Comparison of ENCODE assay signal across 9 cellular contexts in the genomic region with DNA sequence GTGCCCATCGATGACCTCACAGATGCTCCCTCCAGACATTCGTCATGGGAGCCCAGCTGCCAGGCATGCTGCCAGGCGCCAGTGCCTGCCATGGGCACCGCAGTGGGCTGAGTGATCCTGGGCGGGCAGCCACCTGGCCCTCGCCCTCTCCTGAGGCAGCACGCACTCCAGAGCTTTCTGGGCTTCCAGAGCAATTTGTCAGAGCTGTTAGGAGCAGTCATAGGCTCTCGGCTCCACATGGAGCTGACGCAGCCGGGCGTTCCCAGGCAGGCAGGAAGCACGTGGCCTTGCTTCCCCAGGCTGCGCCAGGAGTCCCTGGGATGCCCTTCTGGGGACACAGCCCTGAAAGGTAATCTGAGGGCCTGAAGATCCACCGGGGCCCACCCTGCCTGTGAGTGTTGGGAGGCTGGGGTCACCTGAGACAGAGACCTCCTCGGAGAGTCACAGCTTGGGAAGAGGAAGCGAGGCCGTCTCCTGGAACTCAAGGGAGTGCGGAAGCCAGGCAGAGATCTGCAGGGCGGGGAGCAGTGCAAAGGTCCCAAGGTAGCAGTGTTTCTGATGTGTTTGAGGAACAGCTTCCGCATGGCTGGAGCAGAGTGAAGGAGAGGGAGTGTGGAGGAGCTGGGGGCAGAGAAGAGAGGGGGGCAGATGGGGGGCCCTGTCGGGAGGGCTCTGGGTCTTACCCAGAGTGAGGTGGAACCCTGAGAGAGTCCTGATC. TPM values are rescaled to one million over a fixed set of nuclear protein-coding genes. Genes with fewer than 3 reads are reported as not detected.
DNase-seq lines count a peak whose midpoint lies in the region; ATAC-seq and TF ChIP-seq lines count a peak whose summit lies in the region.
"Had no signal": no experiment of that assay in that cellular context is flagged by ENCODE, and none has a peak within 500 bp of the region (broad histone marks: within the 10 kb centered on the region; RNA-seq: fewer than 3 reads in every experiment).

No MANE protein-coding gene starts in this region.

- in situ Hi-C loops in KBM-7 (cut with MboI; ENCODE audit: low pct_unique_long_range_greater_than_20kb, low sequenced_read_pairs) = no loop called here

- H3K27me3 ChIP-seq in MG63 (no peaks in the 10 kb centered on the region), heart left ventricle (no peaks in the 10 kb centered on the region)
- no peaks in the 10 kb centered on the region for H3K27me3 ChIP-seq in naive thymus-derived CD4-positive, alpha-beta T cell (ENCODE audit: control insufficient read depth in 2 of 2, insufficient read depth in 2 of 2, low read length in 2 of 2)
- H3K27me3 ChIP-seq: neural progenitor cell had no signal

- TF ChIP-seq POLR2A in heart left ventricle (IDR thresholded peaks at IDR 0.05) = peak in 1 of 2 donors; percentile 18

- H3K27ac Mint-ChIP-seq in naive thymus-derived CD8-positive, alpha-beta T cell = peak overlapping the region in 1 of 10 donors; percentile 63
- H3K27ac Mint-ChIP-seq in naive thymus-derived CD4-positive, alpha-beta T cell = no peak overlapping the region

- CTCF ChIA-PET in naive thymus-derived CD4-positive, alpha-beta T cell (lab: Charles Lee) = no interaction called here

- TF ChIP-seq CTCF in heart left ventricle (IDR thresholded peaks at IDR 0.05) = no peak

- WGBS in heart left ventricle, 4 donors = 47 to 61% (median 55%) methylated on average over 18 to 21 of the region's 21 CpGs

- POLR2A ChIA-PET in naive thymus-derived CD8-positive, alpha-beta T cell (lab: Charles Lee) = interaction anchor here (0.6 kb wide), 1 partner anchor 8 kb away, joined by 4 read pairs; no protein-coding TSS in a partner anchor
- POLR2A ChIA-PET in naive thymus-derived CD4-positive, alpha-beta T cell (lab: Charles Lee) = no interaction called here

- peak; percentile 100 for DNase-seq in MG63
- peak; percentile 31 for DNase-seq in amniotic epithelial cell (ENCODE audit: low read depth)
- peak; percentile 83 to 94 (median 87) for DNase-seq in heart left ventricle
- DNase-seq in stromal cell of bone marrow (ENCODE audit: low read depth) = peak; percentile 48
- no peak for DNase-seq in naive thymus-derived CD8-positive, alpha-beta T cell
- no peak for DNase-seq in KBM-7
- DNase-seq in naive thymus-derived CD4-positive, alpha-beta T cell = no peak

- H3K9me3 Mint-ChIP-seq in naive thymus-derived CD8-positive, alpha-beta T cell = peaks cover 0 to 8% (median 0%) of the 10 kb centered on the region in 9 donors
- H3K9me3 Mint-ChIP-seq in naive thymus-derived CD4-positive, alpha-beta T cell = peaks cover 0 to 7% (median 3%) of the 10 kb centered on the region in 11 donors
- H3K9me3 Mint-ChIP-seq: neural progenitor cell had no signal

- no peak overlapping the region for H3K4me3 Mint-ChIP-seq in naive thymus-derived CD8-positive, alpha-beta T cell
- H3K4me3 Mint-ChIP-seq in naive thymus-derived CD4-positive, alpha-beta T cell = no peak overlapping the region
- H3K4me3 Mint-ChIP-seq: neural progenitor cell had no signal

- H3K4me1 Mint-ChIP-seq in naive thymus-derived CD8-positive, alpha-beta T cell = no peaks in the 10 kb centered on the region
- H3K4me1 Mint-ChIP-seq in naive thymus-derived CD4-positive, alpha-beta T cell = peaks cover 0 to 2% (median 0%) of the 10 kb centered on the region in 7 donors

- ATAC-seq in heart left ventricle (peak; percentile 97 to 99 (median 98)), GM21360 (IDR thresholded peaks at IDR 0.05; ENCODE audit: unreplicated experiment) (no peak)
- no peak for ATAC-seq in naive thymus-derived CD8-positive, alpha-beta T cell
- ATAC-seq in naive thymus-derived CD4-positive, alpha-beta T cell = no peak

- H3K27ac ChIP-seq in heart left ventricle = peak overlapping the region in 11 of 12 donors; percentile 62 to 93 (median 74)
- H3K27ac ChIP-seq in naive thymus-derived CD4-positive, alpha-beta T cell (ENCODE audit: low read depth, low read length) = no peak overlapping the region
- H3K27ac ChIP-seq: neural progenitor cell had no signal

- H3K27me3 Mint-ChIP-seq in naive thymus-derived CD8-positive, alpha-beta T cell = no peaks in the 10 kb centered on the region
- H3K27me3 Mint-ChIP-seq in naive thymus-derived CD4-positive, alpha-beta T cell = no peaks in the 10 kb centered on the region

- H3K4me3 ChIP-seq in MG63 = peak overlapping the region; percentile 29
- peak overlapping the region in 3 of 12 donors; percentile 11 to 40 (median 16) for H3K4me3 ChIP-seq in heart left ventricle
- H3K4me3 ChIP-seq in naive thymus-derived CD4-positive, alpha-beta T cell (ENCODE audit: low read length) = no peak overlapping the region
- H3K4me3 ChIP-seq: neural progenitor cell had no signal

- H3K9me3 ChIP-seq in MG63 = peaks cover 8% of the 10 kb centered on the region; the same call in 1 of the 2 replicates
- peaks cover 0 to 2% (median 0%) of the 10 kb centered on the region in 12 donors for H3K9me3 ChIP-seq in heart left ventricle
- H3K9me3 ChIP-seq in naive thymus-derived CD4-positive, alpha-beta T cell (ENCODE audit: control insufficient read depth in 2 of 3, low read length in 3 of 3) = no peaks in the 10 kb centered on the region

- H3K4me1 ChIP-seq in heart left ventricle = peaks cover 0 to 15% (median 2%) of the 10 kb centered on the region in 12 donors
- H3K4me1 ChIP-seq in naive thymus-derived CD4-positive, alpha-beta T cell (ENCODE audit: control insufficient read depth in 2 of 2, insufficient read depth in 2 of 2, low read length in 2 of 2) = no peaks in the 10 kb centered on the region
- H3K4me1 ChIP-seq: neural progenitor cell had no signal

- H3K36me3 ChIP-seq in MG63 (peaks cover 35% of the 10 kb centered on the region), heart left ventricle (no peaks in the 10 kb centered on the region)
- H3K36me3 ChIP-seq in naive thymus-derived CD4-positive, alpha-beta T cell (ENCODE audit: control insufficient read depth in 2 of 3, insufficient read depth in 3 of 3, low read length in 3 of 3) = peaks cover 0 to 4% (median 0%) of the 10 kb centered on the region in 3 experiments
- H3K36me3 ChIP-seq: neural progenitor cell had no signal

- intact Hi-C loops in heart left ventricle (cut with DNase I) = loop anchor here in 1 of 10 donors (2.0 kb wide), 1 partner anchor 19 kb away; no protein-coding TSS in a partner anchor
- intact Hi-C loops in naive thymus-derived CD4-positive, alpha-beta T cell (cut with micrococcal nuclease) = no loop called here

- peaks cover 0 to 15% (median 12%) of the 10 kb centered on the region in 3 donors for H3K36me3 Mint-ChIP-seq in naive thymus-derived CD8-positive, alpha-beta T cell
- H3K36me3 Mint-ChIP-seq in naive thymus-derived CD4-positive, alpha-beta T cell = peaks cover 0 to 36% (median 16%) of the 10 kb centered on the region in 5 donors
- H3K36me3 Mint-ChIP-seq: neural progenitor cell had no signal

RNA-seq across cellular contexts. Expression of gene DPF1, which starts 50.5 kb away (rescaled TPM):
- total RNA-seq in MG63 (2014; rRNA removed; shearing (Covaris generic); ENCODE audit: low replicate concordance) = 6.9 and 7.0 TPM in 2 replicates
- total RNA-seq in heart left ventricle = 1 to 10 TPM in 1 of 9 donors, under 1 TPM in 6, not detected in 2; 0.11 to 1.2 (median 0.37) TPM
- under 1 TPM; 0.12 to 0.23 TPM for polyA plus RNA-seq in heart left ventricle
- total RNA-seq in naive thymus-derived CD8-positive, alpha-beta T cell = not detected
- polyA plus RNA-seq in naive thymus-derived CD8-positive, alpha-beta T cell = not detected
- total RNA-seq in naive thymus-derived CD4-positive, alpha-beta T cell = under 1 TPM in 2 of 5 experiments, not detected in 3; 0.46 to 0.51 TPM
- not detected for polyA plus RNA-seq in naive thymus-derived CD4-positive, alpha-beta T cell

Comparison
In these comparisons a context has a peak if more than half of its experiments do, and no peak if none do; other contexts are left out.
1. DNase-seq: peak in MG63 (single experiment), amniotic epithelial cell (single experiment), heart left ventricle (5 of 5) and stromal cell of bone marrow (single experiment); none in naive thymus-derived CD8-positive, alpha-beta T cell (0 of 10), KBM-7 (single experiment) and naive thymus-derived CD4-positive, alpha-beta T cell (0 of 9).
2. ATAC-seq: peak in heart left ventricle (4 of 4); none in naive thymus-derived CD8-positive, alpha-beta T cell (0 of 2), GM21360 (single experiment) and naive thymus-derived CD4-positive, alpha-beta T cell (single experiment).